Comparison of ENCODE assay signal across 24 cellular contexts in the genomic region with DNA sequence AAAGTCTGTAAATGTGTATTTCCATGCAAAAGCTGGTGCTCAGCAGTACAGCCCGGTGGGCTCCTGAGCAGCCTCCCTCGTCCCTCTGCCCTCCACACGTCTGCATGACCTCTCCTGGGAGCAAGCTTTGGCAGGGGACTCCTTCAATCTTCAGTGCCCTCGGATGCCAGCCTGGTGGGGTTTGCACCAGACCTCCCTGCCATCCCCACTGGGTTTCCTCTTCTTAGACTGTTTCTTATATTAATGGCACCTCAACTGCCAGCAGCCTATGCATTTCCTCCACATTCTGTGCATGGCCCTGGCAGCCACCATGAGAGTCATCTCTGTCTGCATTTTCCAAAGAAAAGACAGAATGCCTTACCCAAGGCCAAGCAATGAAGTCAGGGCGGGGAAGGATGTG.
DNase-seq lines count a peak whose midpoint lies in the region; TF ChIP-seq lines count a peak whose summit lies in the region.
"Had no signal": no experiment of that assay in that cellular context is flagged by ENCODE, and none has a peak within 500 bp of the region (broad histone marks: within the 10 kb centered on the region; RNA-seq: fewer than 3 reads in every experiment).

No MANE protein-coding gene starts in this region.

- no TSS peak for BruUV-seq in Caco-2 (replicated peaks; lab: Mats Ljungman, UMichigan)

- H3K4me3 Mint-ChIP-seq in nephron = peak overlapping the region in 1 of 3 experiments; percentile 39
- H3K4me3 Mint-ChIP-seq in Caco-2 (ENCODE audit: unreplicated experiment) = no peak overlapping the region
- H3K4me3 Mint-ChIP-seq: CD4-positive, CD25-positive, alpha-beta regulatory T cell; GM23338; HFFc6 had no signal

- 70% methylated on average over 5 of the region's 5 CpGs for WGBS in esophagus muscularis mucosa

- H3K27ac Mint-ChIP-seq in nephron (peak overlapping the region in 2 of 3 experiments; percentile 73 to 83), Caco-2 (ENCODE audit: unreplicated experiment) (no peak overlapping the region)
- H3K27ac Mint-ChIP-seq: CD4-positive, CD25-positive, alpha-beta regulatory T cell; GM23338; HFFc6 had no signal

- no peak for DNase-seq in esophagus muscularis mucosa (ENCODE audit: extremely low spot score)
- no peak for DNase-seq in Caco-2
- no peak for DNase-seq in NCI-H526 treated with DMSO at 0.1 percent for 48 hours (lab: John Stamatoyannopoulos, UW)
- DNase-seq in stimulated activated CD4-positive, alpha-beta T cell treated with anti-CD3 and anti-CD28 coated beads, Interleukin-2, amount 100 ng/mL, for 24 hours = no peak
- DNase-seq: BE2C; CD4-positive, CD25-positive, alpha-beta regulatory T cell; DMS53; HFFc6; Kasumi-1; NCI-H1105 treated with DMSO at 0.1 percent for 48 hours; NCI-H146; NCI-H1930; NCI-H2107; NCI-H524; NCI-H774; NK-92 treated with Interleukin-12 subunit alpha and Interleukin-12 subunit beta, amount 100 ng/mL, for 24 hours; PC-3 had no signal

- peak overlapping the region; percentile 73 for H3K27ac ChIP-seq in BLaER1
- H3K27ac ChIP-seq in esophagus muscularis mucosa (replicated peaks in 1 of 4) = peak overlapping the region in 3 of 4 donors; percentile 74 to 87 (median 83)
- peak overlapping the region; percentile 84 for H3K27ac ChIP-seq in stomach smooth muscle (ENCODE audit: low read length)
- H3K27ac ChIP-seq: 22Rv1 had no signal

- H3K9ac ChIP-seq in BLaER1 = no peak overlapping the region
- H3K9ac ChIP-seq in stomach smooth muscle (ENCODE audit: low read length in 2 of 2) = no peak overlapping the region

- H3K4me2 ChIP-seq in BLaER1 = peak overlapping the region; percentile 89
- H3K4me2 ChIP-seq: GM23338 had no signal

- H3K36me3 ChIP-seq in BLaER1 = no peaks in the 10 kb centered on the region
- H3K36me3 ChIP-seq in esophagus muscularis mucosa = no peaks in the 10 kb centered on the region
- no peaks in the 10 kb centered on the region for H3K36me3 ChIP-seq in stomach smooth muscle (ENCODE audit: control insufficient read depth in 2 of 2, insufficient read depth in 2 of 2, low read length in 2 of 2)
- H3K36me3 ChIP-seq in Caco-2 (ENCODE audit: control insufficient read depth, insufficient read depth, low read length) = no peaks in the 10 kb centered on the region
- H3K36me3 ChIP-seq: BE2C, HAP-1 had no signal

- H3K4me1 Mint-ChIP-seq in nephron (peaks cover 87% of the 10 kb centered on the region), Caco-2 (ENCODE audit: low read depth, unreplicated experiment) (no peaks in the 10 kb centered on the region)

- no peaks in the 10 kb centered on the region for H3K27me3 ChIP-seq in BLaER1
- no peaks in the 10 kb centered on the region for H3K27me3 ChIP-seq in esophagus muscularis mucosa
- H3K27me3 ChIP-seq in stomach smooth muscle (ENCODE audit: control insufficient read depth in 1 of 2, insufficient read depth in 2 of 2, low read length in 2 of 2) = no peaks in the 10 kb centered on the region
- no peaks in the 10 kb centered on the region for H3K27me3 ChIP-seq in Caco-2 (replicated peaks; ENCODE audit: control insufficient read depth, insufficient read depth, low read length)
- H3K27me3 ChIP-seq: BE2C had no signal

- no peaks in the 10 kb centered on the region for H4K20me1 ChIP-seq in BLaER1

- H3K27me3 Mint-ChIP-seq in nephron (ENCODE audit: low read depth) (peaks cover 14% of the 10 kb centered on the region), Caco-2 (ENCODE audit: insufficient read depth, unreplicated experiment) (peaks cover 2% of the 10 kb centered on the region)

- H3K36me3 Mint-ChIP-seq in nephron (ENCODE audit: low read depth) (no peaks in the 10 kb centered on the region), Caco-2 (ENCODE audit: insufficient read depth, unreplicated experiment) (peaks cover 5% of the 10 kb centered on the region)
- H3K36me3 Mint-ChIP-seq: CD4-positive, CD25-positive, alpha-beta regulatory T cell had no signal

- no peak overlapping the region for H3K4me3 ChIP-seq in BLaER1
- no peak overlapping the region for H3K4me3 ChIP-seq in esophagus muscularis mucosa
- H3K4me3 ChIP-seq in stomach smooth muscle (ENCODE audit: low read length in 2 of 2) = no peak overlapping the region
- no peak overlapping the region for H3K4me3 ChIP-seq in Caco-2 (ENCODE audit: low read depth, low read length)
- H3K4me3 ChIP-seq: GM23338, HAP-1, K562 had no signal

- no peak for TF ChIP-seq EP300 in esophagus muscularis mucosa (IDR thresholded peaks at IDR 0.05)

- peaks cover 99% of the 10 kb centered on the region for H3K4me1 ChIP-seq in BLaER1
- peaks cover 11 to 88% (median 86%) of the 10 kb centered on the region in 4 donors for H3K4me1 ChIP-seq in esophagus muscularis mucosa
- peaks cover 78% of the 10 kb centered on the region for H3K4me1 ChIP-seq in stomach smooth muscle (ENCODE audit: control insufficient read depth, insufficient read depth, low read length)
- no peaks in the 10 kb centered on the region for H3K4me1 ChIP-seq in Caco-2

- no peaks in the 10 kb centered on the region for H3K9me3 ChIP-seq in BLaER1
- H3K9me3 ChIP-seq in esophagus muscularis mucosa = no peaks in the 10 kb centered on the region
- H3K9me3 ChIP-seq in stomach smooth muscle (ENCODE audit: control insufficient read depth in 2 of 2, low read length in 2 of 2) = no peaks in the 10 kb centered on the region
- H3K9me3 ChIP-seq in Caco-2 = no peaks in the 10 kb centered on the region
- H3K9me3 ChIP-seq: BE2C, HAP-1 had no signal

- H3K9me3 Mint-ChIP-seq in nephron = no peaks in the 10 kb centered on the region
- H3K9me3 Mint-ChIP-seq in Caco-2 (ENCODE audit: unreplicated experiment) = no peaks in the 10 kb centered on the region
- H3K9me3 Mint-ChIP-seq: CD4-positive, CD25-positive, alpha-beta regulatory T cell; GM23338; HFFc6 had no signal

- TF ChIP-seq POLR2A in esophagus muscularis mucosa (IDR thresholded peaks at IDR 0.05; ENCODE audit: low read depth) = no peak

- no peak for TF ChIP-seq CTCF in esophagus muscularis mucosa (IDR thresholded peaks at IDR 0.05)
- no peak for TF ChIP-seq CTCF in nephron (IDR thresholded peaks at IDR 0.05; ENCODE audit: unreplicated experiment in 3 of 3)
- TF ChIP-seq CTCF in Caco-2 (IDR thresholded peaks at IDR 0.05; ENCODE audit: insufficient read depth in 1 of 2, low read depth in 1 of 2, low read length in 1 of 2, severe bottlenecking in 1 of 2, unreplicated experiment in 1 of 2) = no peak

- intact Hi-C loops in esophagus muscularis mucosa (cut with DNase I) = no loop called here
- intact Hi-C loops in Caco-2 (cut with micrococcal nuclease; ENCODE audit: unreplicated experiment) = no loop called here

- POLR2A ChIA-PET in Caco-2 (lab: Charles Lee) = no interaction called here

- CTCF ChIA-PET in Caco-2 (lab: Charles Lee) = no interaction called here
